1 cellular context compared by ENCODE assay signal in the genomic region with DNA sequence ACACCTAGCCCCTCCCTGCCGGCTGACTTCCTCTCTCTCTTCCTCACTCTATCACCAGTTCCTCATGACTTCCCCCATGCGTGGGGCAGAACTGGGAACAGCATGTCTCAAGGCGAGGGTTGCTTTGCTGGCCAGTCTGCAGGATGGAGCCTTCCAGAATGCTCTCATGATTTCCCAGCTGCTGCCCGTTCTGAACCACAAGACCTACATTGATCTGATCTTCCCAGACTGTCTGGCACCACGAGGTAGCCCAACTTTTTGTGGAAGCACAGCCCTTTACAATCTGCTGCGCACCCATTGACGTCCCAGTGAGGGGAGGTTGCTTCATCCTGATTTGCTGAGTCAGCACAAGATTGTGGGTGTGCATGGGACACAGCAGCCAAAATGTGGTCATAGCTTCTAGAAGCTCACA.
TF ChIP-seq lines count a peak whose summit lies in the region.

No MANE protein-coding gene starts in this region.

TF ChIP-seq in WTC11, 78 proteins besides CTCF, POLR2A, EP300 and RAD21:
- TF ChIP-seq, protein P1, sequence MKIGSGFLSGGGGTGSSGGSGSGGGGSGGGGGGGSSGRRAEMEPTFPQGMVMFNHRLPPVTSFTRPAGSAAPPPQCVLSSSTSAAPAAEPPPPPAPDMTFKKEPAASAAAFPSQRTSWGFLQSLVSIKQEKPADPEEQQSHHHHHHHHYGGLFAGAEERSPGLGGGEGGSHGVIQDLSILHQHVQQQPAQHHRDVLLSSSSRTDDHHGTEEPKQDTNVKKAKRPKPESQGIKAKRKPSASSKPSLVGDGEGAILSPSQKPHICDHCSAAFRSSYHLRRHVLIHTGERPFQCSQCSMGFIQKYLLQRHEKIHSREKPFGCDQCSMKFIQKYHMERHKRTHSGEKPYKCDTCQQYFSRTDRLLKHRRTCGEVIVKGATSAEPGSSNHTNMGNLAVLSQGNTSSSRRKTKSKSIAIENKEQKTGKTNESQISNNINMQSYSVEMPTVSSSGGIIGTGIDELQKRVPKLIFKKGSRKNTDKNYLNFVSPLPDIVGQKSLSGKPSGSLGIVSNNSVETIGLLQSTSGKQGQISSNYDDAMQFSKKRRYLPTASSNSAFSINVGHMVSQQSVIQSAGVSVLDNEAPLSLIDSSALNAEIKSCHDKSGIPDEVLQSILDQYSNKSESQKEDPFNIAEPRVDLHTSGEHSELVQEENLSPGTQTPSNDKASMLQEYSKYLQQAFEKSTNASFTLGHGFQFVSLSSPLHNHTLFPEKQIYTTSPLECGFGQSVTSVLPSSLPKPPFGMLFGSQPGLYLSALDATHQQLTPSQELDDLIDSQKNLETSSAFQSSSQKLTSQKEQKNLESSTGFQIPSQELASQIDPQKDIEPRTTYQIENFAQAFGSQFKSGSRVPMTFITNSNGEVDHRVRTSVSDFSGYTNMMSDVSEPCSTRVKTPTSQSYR (CRISPR knock-in tag; IDR thresholded peaks at IDR 0.05), result no peak
- TF ChIP-seq ZNF317 (CRISPR knock-in tag; IDR thresholded peaks at IDR 0.05; ENCODE audit: borderline replicate concordance, low read depth), result no peak
- TF ChIP-seq CREM (CRISPR knock-in tag; IDR thresholded peaks at IDR 0.05), result no peak
- no peak for TF ChIP-seq GABPB1 (CRISPR knock-in tag; IDR thresholded peaks at IDR 0.05)
- TF ChIP-seq, protein P2, sequence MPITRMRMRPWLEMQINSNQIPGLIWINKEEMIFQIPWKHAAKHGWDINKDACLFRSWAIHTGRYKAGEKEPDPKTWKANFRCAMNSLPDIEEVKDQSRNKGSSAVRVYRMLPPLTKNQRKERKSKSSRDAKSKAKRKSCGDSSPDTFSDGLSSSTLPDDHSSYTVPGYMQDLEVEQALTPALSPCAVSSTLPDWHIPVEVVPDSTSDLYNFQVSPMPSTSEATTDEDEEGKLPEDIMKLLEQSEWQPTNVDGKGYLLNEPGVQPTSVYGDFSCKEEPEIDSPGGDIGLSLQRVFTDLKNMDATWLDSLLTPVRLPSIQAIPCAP (CRISPR knock-in tag; IDR thresholded peaks at IDR 0.05), result no peak
- TF ChIP-seq, protein P3, sequence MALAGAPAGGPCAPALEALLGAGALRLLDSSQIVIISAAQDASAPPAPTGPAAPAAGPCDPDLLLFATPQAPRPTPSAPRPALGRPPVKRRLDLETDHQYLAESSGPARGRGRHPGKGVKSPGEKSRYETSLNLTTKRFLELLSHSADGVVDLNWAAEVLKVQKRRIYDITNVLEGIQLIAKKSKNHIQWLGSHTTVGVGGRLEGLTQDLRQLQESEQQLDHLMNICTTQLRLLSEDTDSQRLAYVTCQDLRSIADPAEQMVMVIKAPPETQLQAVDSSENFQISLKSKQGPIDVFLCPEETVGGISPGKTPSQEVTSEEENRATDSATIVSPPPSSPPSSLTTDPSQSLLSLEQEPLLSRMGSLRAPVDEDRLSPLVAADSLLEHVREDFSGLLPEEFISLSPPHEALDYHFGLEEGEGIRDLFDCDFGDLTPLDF (CRISPR knock-in tag; IDR thresholded peaks at IDR 0.05), result no peak
- TF ChIP-seq, protein P4, sequence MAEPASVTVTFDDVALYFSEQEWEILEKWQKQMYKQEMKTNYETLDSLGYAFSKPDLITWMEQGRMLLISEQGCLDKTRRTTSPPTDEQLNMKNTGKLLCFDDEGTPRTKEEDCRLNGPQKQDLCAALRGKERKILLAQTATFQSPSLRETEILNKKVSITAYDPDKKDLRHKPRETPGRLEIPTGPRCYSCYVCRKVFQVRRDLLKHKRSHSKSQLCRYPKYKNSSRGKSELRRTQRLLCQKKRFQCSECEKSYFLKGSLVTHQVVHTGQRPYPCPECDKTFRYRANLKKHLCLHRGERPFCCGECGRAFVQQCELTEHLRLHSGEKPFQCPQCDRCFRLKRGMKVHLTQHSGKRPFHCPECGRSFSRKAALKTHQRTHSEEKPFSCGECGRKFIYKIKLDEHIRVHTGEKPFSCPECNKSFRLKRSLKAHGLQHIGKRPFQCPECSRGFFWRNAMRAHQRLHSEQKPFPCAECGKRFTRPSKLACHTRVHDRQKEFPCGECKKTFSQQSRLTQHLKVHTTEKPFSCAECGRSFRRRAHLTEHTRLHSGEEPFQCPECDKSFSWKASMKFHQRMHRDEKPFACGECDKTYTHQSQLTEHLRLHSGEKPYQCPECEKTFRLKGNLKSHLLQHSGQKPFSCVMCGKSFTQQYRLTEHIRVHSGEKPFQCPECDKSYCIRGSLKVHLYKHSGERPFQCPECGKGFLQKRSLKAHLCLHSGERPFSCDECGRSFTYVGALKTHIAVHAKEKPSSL (CRISPR knock-in tag; conservative IDR thresholded peaks at IDR 0.05), result no peak
- TF ChIP-seq, protein P5, sequence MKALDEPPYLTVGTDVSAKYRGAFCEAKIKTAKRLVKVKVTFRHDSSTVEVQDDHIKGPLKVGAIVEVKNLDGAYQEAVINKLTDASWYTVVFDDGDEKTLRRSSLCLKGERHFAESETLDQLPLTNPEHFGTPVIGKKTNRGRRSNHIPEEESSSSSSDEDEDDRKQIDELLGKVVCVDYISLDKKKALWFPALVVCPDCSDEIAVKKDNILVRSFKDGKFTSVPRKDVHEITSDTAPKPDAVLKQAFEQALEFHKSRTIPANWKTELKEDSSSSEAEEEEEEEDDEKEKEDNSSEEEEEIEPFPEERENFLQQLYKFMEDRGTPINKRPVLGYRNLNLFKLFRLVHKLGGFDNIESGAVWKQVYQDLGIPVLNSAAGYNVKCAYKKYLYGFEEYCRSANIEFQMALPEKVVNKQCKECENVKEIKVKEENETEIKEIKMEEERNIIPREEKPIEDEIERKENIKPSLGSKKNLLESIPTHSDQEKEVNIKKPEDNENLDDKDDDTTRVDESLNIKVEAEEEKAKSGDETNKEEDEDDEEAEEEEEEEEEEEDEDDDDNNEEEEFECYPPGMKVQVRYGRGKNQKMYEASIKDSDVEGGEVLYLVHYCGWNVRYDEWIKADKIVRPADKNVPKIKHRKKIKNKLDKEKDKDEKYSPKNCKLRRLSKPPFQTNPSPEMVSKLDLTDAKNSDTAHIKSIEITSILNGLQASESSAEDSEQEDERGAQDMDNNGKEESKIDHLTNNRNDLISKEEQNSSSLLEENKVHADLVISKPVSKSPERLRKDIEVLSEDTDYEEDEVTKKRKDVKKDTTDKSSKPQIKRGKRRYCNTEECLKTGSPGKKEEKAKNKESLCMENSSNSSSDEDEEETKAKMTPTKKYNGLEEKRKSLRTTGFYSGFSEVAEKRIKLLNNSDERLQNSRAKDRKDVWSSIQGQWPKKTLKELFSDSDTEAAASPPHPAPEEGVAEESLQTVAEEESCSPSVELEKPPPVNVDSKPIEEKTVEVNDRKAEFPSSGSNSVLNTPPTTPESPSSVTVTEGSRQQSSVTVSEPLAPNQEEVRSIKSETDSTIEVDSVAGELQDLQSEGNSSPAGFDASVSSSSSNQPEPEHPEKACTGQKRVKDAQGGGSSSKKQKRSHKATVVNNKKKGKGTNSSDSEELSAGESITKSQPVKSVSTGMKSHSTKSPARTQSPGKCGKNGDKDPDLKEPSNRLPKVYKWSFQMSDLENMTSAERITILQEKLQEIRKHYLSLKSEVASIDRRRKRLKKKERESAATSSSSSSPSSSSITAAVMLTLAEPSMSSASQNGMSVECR (CRISPR knock-in tag; IDR thresholded peaks at IDR 0.05; ENCODE audit: borderline replicate concordance), result no peak
